Comparison of ENCODE assay signal across 26 cellular contexts in the genomic region with DNA sequence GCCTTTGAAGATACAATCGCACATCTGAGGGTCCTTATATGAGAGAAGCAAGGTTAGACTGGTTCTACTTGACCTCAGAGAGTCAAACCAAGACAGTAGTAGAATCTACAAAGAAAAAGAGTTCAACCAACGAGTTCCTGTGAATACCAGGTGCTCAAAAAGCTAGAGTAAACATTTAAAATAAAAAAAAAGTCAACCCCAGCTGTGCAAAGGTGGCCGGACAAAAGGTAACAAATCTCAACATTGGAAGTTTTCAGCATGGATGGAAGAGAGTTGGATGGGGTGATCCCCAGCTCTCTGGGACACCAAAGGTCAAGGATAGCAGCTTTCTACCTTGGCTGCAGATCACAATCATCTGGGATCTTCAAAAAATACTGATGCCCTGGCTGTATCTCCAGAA.
"Had no signal": no experiment of that assay in that cellular context is flagged by ENCODE, and none has a peak within 500 bp of the region (broad histone marks: within the 10 kb centered on the region; RNA-seq: fewer than 3 reads in every experiment).

No MANE protein-coding gene starts in this region.

- H3K9me3 Mint-ChIP-seq: nephron progenitor cell; stimulated activated naive CD8-positive, alpha-beta T cell treated with anti-CD3 and anti-CD28 coated beads, Interleukin-15, amount 100 ng/mL, for 72 hours had no signal

- DNase-seq: effector memory CD4-positive, alpha-beta T cell; erythroblast; esophagus squamous epithelium; foreskin melanocyte; glutamatergic neuron; heart right ventricle; hippocampal formation; left cardiac atrium; left lung; lower lobe of right lung; naive thymus-derived CD8-positive, alpha-beta T cell; nephron progenitor cell; occipital lobe; ovary; psoas muscle; small intestine; stimulated activated CD4-positive, alpha-beta T cell treated with anti-CD3 and anti-CD28 coated beads, Interleukin-12 subunit alpha, Interleukin-12 subunit beta, amount 100 ng/mL, for 4 hours; stimulated activated CD4-positive, alpha-beta T cell treated with anti-CD3 and anti-CD28 coated beads, Interleukin-1b, Interleukin-23, amount 100 ng/mL, for 48 hours; stimulated activated CD4-positive, alpha-beta T cell treated with anti-CD3 and anti-CD28 coated beads, Interleukin-4, amount 100 ng/mL, for 1 hour; stimulated activated CD8-positive, alpha-beta memory T cell treated with anti-CD3 and anti-CD28 coated beads, Interleukin-4, amount 100 ng/mL, for 48 hours; stimulated activated naive CD4-positive, alpha-beta T cell; stimulated activated naive CD8-positive, alpha-beta T cell treated with anti-CD3 and anti-CD28 coated beads, Interleukin-15, amount 100 ng/mL, for 72 hours; transverse colon had no signal

- H3K4me1 Mint-ChIP-seq: stimulated activated naive CD8-positive, alpha-beta T cell treated with anti-CD3 and anti-CD28 coated beads, Interleukin-15, amount 100 ng/mL, for 72 hours had no signal

- H3K4me1 ChIP-seq: suprapubic skin had no signal

- H3K27me3 ChIP-seq: esophagus squamous epithelium, heart right ventricle, left lung, ovary, suprapubic skin, transverse colon, vagina had no signal

- H3K27ac ChIP-seq: coronary artery, esophagus squamous epithelium, left lung, lower lobe of right lung, ovary, psoas muscle, suprapubic skin, transverse colon, vagina had no signal

- H3K36me3 Mint-ChIP-seq: naive thymus-derived CD8-positive, alpha-beta T cell had no signal

- H3K27ac Mint-ChIP-seq: naive thymus-derived CD8-positive, alpha-beta T cell; nephron progenitor cell; stimulated activated naive CD8-positive, alpha-beta T cell treated with anti-CD3 and anti-CD28 coated beads, Interleukin-15, amount 100 ng/mL, for 72 hours had no signal

- H3K36me3 ChIP-seq: esophagus squamous epithelium, left lung, ovary, suprapubic skin, transverse colon, vagina had no signal

- H3K4me3 ChIP-seq: coronary artery, esophagus squamous epithelium, heart right ventricle, left lung, lower lobe of right lung, ovary, psoas muscle, suprapubic skin, transverse colon, vagina had no signal

- H3K27me3 Mint-ChIP-seq: stimulated activated naive CD8-positive, alpha-beta T cell treated with anti-CD3 and anti-CD28 coated beads, Interleukin-15, amount 100 ng/mL, for 72 hours had no signal

- H3K4me3 Mint-ChIP-seq: naive thymus-derived CD8-positive, alpha-beta T cell; nephron progenitor cell; stimulated activated naive CD8-positive, alpha-beta T cell treated with anti-CD3 and anti-CD28 coated beads, Interleukin-15, amount 100 ng/mL, for 72 hours had no signal

- H3K9me3 ChIP-seq: esophagus squamous epithelium, heart right ventricle, left lung, lower lobe of right lung, ovary, psoas muscle, suprapubic skin, transverse colon, vagina had no signal

- ATAC-seq: heart right ventricle; left cardiac atrium; left lung; lower lobe of right lung; naive thymus-derived CD8-positive, alpha-beta T cell; psoas muscle; stimulated activated naive CD8-positive, alpha-beta T cell treated with anti-CD3 and anti-CD28 coated beads, Interleukin-15, amount 100 ng/mL, for 72 hours had no signal
